In the genomic region with DNA sequence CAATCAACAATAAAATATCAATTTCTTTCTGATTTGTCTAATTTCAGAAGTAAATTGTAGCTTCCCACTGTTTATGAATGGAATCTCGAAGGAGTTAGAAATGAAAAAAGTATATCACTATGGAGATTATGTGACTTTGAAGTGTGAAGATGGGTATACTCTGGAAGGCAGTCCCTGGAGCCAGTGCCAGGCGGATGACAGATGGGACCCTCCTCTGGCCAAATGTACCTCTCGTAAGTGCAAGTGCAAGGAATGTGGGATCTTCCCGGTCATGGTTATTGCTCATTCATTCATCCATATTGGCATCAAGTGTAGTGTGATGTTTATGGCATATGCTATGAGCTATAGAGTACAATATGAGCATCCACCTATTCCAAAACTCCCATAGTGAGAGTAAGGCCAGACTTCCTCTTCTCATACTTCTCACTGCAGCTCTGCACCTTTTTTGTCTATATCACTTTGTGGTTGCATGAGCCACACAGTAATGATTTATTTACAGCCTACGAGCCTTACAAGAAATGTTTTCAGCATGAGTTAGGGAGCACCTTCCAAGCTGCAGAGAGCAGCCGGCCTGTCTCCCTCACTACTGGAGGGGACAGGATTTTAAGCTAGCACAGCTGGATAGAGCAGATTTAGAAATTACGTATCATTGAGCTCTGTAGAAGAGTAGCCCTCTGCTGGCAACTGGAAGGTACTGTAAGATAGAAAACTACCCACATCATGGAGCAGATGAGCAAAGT, we compare ENCODE assay signal across 8 cellular contexts. TPM values are rescaled to one million over a fixed set of nuclear protein-coding genes. Genes with fewer than 3 reads are reported as not detected.
DNase-seq lines count a peak whose midpoint lies in the region; ATAC-seq, FAIRE-seq and TF ChIP-seq lines count a peak whose summit lies in the region.

No MANE protein-coding gene starts in this region.

- no peak overlapping the region for H2AFZ ChIP-seq in Karpas-422 (ENCODE audit: low read length)

- no peak overlapping the region for H3K4me3 ChIP-seq in Karpas-422 (ENCODE audit: low read length)
- H3K4me3 ChIP-seq in vagina, result no peak overlapping the region

- H3K9me3 Mint-ChIP-seq in memory B cell, result no peaks in the 10 kb centered on the region

- DNase-seq in GDM1 (lab: John Stamatoyannopoulos, UW) (peak; percentile 30), H54 (ENCODE audit: insufficient read length, low spot score) (peak; percentile 19), Karpas-422 (peak; percentile 80), RKO (ENCODE audit: low spot score) (peak; percentile 79), dermis microvascular lymphatic vessel endothelial cell (ENCODE audit: low read depth in 2 of 2) (peak; percentile 10 to 33), memory B cell (ENCODE audit: low spot score in 2 of 2) (peak in 1 of 2 donors; percentile 19), vagina (ENCODE audit: extremely low spot score in 2 of 2) (no peak)

- H3K9me3 ChIP-seq in Karpas-422 (ENCODE audit: low read length) (no peaks in the 10 kb centered on the region), vagina (no peaks in the 10 kb centered on the region)

- no peak overlapping the region for H3K27ac ChIP-seq in 22Rv1
- H3K27ac ChIP-seq in Karpas-422 (ENCODE audit: low read length), result no peak overlapping the region
- no peak overlapping the region for H3K27ac ChIP-seq in vagina

- no peaks in the 10 kb centered on the region for H3K9me2 ChIP-seq in Karpas-422 (replicated peaks; ENCODE audit: insufficient read depth, low read length)

- peaks cover 6% of the 10 kb centered on the region for H3K4me1 Mint-ChIP-seq in memory B cell

- FAIRE-seq in H54 (lab: Jason Lieb, UNC), result peak; percentile 55

- H4K20me1 ChIP-seq in Karpas-422 (ENCODE audit: insufficient read depth, low read depth, low read length), result no peaks in the 10 kb centered on the region

- intact Hi-C loops in vagina (cut with DNase I), result no loop called here

- ATAC-seq in memory B cell (ENCODE audit: low read depth), result peak; percentile 88

- no peak overlapping the region for H3K9ac ChIP-seq in Karpas-422 (ENCODE audit: low read length)

- peak; percentile 92 for TF ChIP-seq CTCF in 22Rv1 (IDR thresholded peaks at IDR 0.05)
- peak in 2 of 3 experiments; percentile 24 to 36 for TF ChIP-seq CTCF in vagina (IDR thresholded peaks at IDR 0.05)

- no peak overlapping the region for H3K4me2 ChIP-seq in Karpas-422 (ENCODE audit: low read depth, low read length, poor library complexity, severe bottlenecking)

- H3K36me3 ChIP-seq in Karpas-422 (ENCODE audit: insufficient read depth, low read length) (no peaks in the 10 kb centered on the region), vagina (no peaks in the 10 kb centered on the region)

- H3K27me3 ChIP-seq in Karpas-422 (ENCODE audit: low read length), result no peaks in the 10 kb centered on the region
- H3K27me3 ChIP-seq in vagina, result no peaks in the 10 kb centered on the region

- no peaks in the 10 kb centered on the region for H3K79me2 ChIP-seq in Karpas-422 (ENCODE audit: low read length)

- no peak overlapping the region for H3K4me3 Mint-ChIP-seq in memory B cell

- H3K27me3 Mint-ChIP-seq in memory B cell, result no peaks in the 10 kb centered on the region

- no peak for TF ChIP-seq POLR2A in H54 (IDR thresholded peaks at IDR 0.05; ENCODE audit: low read depth, low read length)
- no peak for TF ChIP-seq POLR2A in vagina (IDR thresholded peaks at IDR 0.05)

- peaks cover 6% of the 10 kb centered on the region for H3K4me1 ChIP-seq in Karpas-422 (ENCODE audit: low read length)
- H3K4me1 ChIP-seq in vagina, result no peaks in the 10 kb centered on the region

- H3K36me3 Mint-ChIP-seq in memory B cell, result peaks cover 33% of the 10 kb centered on the region

- peak overlapping the region; percentile 40 for H3K27ac Mint-ChIP-seq in memory B cell

RNA-seq across cellular contexts. Expression of a gene that starts 24.9 kb away (rescaled TPM):
- total RNA-seq in Karpas-422 (2014; rRNA removed; shearing (Covaris generic); ENCODE audit: low replicate concordance), result not detected in 2 replicates
- total RNA-seq in dermis microvascular lymphatic vessel endothelial cell (not detected in 2 replicates), vagina (not detected)

Comparison
In these comparisons a context has a peak if more than half of its experiments do, and no peak if none do; other contexts are left out.
1. DNase-seq: peak in GDM1 (single experiment), H54 (single experiment), Karpas-422 (single experiment), RKO (single experiment) and dermis microvascular lymphatic vessel endothelial cell (2 of 2); none in vagina (0 of 2).